In the genomic region with DNA sequence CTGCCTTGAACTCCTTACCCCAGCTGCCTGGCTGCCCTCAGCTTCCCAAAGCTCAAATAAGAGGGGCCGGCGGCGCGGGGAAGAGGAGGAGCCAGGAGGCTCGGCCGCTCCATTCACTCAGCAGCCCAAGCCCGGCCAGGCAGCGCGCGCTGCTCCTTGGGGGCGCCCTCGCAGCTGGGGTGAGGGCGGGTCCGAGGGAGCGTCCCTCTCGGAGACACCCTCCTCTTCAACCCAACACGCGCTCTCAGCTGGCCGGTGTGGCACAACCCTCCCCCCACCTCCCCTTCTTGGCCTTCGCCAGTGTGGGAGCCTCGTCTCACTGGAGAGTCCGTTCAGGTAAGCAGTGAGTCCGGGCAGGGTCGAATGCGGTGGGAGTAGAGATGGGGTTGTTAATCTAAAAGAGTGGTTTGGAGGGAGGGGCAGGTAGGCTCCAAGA, we compare ENCODE assay signal across 9 cellular contexts. TPM values are rescaled to one million over a fixed set of nuclear protein-coding genes. Genes with fewer than 3 reads are reported as not detected.
DNase-seq lines count a peak whose midpoint lies in the region; ATAC-seq, FAIRE-seq and TF ChIP-seq lines count a peak whose summit lies in the region.
"Had no signal": no experiment of that assay in that cellular context is flagged by ENCODE, and none has a peak within 500 bp of the region (broad histone marks: within the 10 kb centered on the region; RNA-seq: fewer than 3 reads in every experiment).

Gene WT1, minus strand, starts transcription at position 29 of the 436 bp plus-strand sequence.

- intact Hi-C loops in right lobe of liver (cut with DNase I) = no loop called here

- DNase-seq in AML-193 (lab: John Stamatoyannopoulos, UW) = peak; percentile 33 to 34
- no peak for DNase-seq in astrocyte (ENCODE audit: low read depth)
- DNase-seq in right lobe of liver = no peak
- no peak for DNase-seq in GM12891 (ENCODE audit: insufficient read length, low spot score)
- no peak for DNase-seq in NCI-H1092 (lab: John Stamatoyannopoulos, UW)

- H2AFZ ChIP-seq in astrocyte (ENCODE audit: low read depth, low read length) = no peak within 1 kb of the TSS

- H3K4me2 ChIP-seq in astrocyte (ENCODE audit: low read length) = peak within 1 kb of the TSS; percentile 41

- peaks cover 6% of the 10 kb centered on the region for H4K20me1 ChIP-seq in astrocyte (ENCODE audit: insufficient read depth, low read length)

- TF ChIP-seq CTCF in astrocyte (IDR thresholded peaks at IDR 0.05; ENCODE audit: insufficient read depth, low read depth, low read length) = no peak
- TF ChIP-seq CTCF in right lobe of liver (IDR thresholded peaks at IDR 0.05) = no peak

- no peaks in the 10 kb centered on the region for H3K36me3 ChIP-seq in HUES6 (ENCODE audit: control insufficient read depth, insufficient read depth, low read length)
- no peaks in the 10 kb centered on the region for H3K36me3 ChIP-seq in astrocyte (ENCODE audit: insufficient read depth, low read length)
- H3K36me3 ChIP-seq in right lobe of liver = no peaks in the 10 kb centered on the region

- H3K27me3 ChIP-seq in HUES6 (ENCODE audit: control insufficient read depth, insufficient read depth, low read length) = peaks cover 100% of the 10 kb centered on the region
- H3K27me3 ChIP-seq in astrocyte (ENCODE audit: insufficient read depth, low read length) = peaks cover 91% of the 10 kb centered on the region
- peaks cover 14 to 68% of the 10 kb centered on the region in 2 donors for H3K27me3 ChIP-seq in right lobe of liver

- no peak within 1 kb of the TSS for H3K27ac ChIP-seq in HUES6 (ENCODE audit: low read depth, low read length)
- no peak within 1 kb of the TSS for H3K27ac ChIP-seq in astrocyte (ENCODE audit: low read depth, low read length)
- no peak within 1 kb of the TSS for H3K27ac ChIP-seq in right lobe of liver
- H3K27ac ChIP-seq: epithelial cell of prostate had no signal

- H3K4me1 ChIP-seq in HUES6 (ENCODE audit: control insufficient read depth, insufficient read depth, low read length) (peaks cover 53% of the 10 kb centered on the region), astrocyte (ENCODE audit: insufficient read depth, low read length) (no peaks in the 10 kb centered on the region), right lobe of liver (peaks cover 0 to 29% (median 2%) of the 10 kb centered on the region in 4 donors)

- no peak within 1 kb of the TSS for H3K9ac ChIP-seq in HUES6 (ENCODE audit: low read length)
- no peak within 1 kb of the TSS for H3K9ac ChIP-seq in astrocyte (ENCODE audit: low read length)

- WGBS in right lobe of liver (ENCODE audit: insufficient coverage, low coverage, low lambda C conversion rate, missing lambda C conversion rate) = 4% methylated on average over 7 of the region's 25 CpGs

- H3K9me3 Mint-ChIP-seq in astrocyte (ENCODE audit: unreplicated experiment) = peaks cover 43% of the 10 kb centered on the region

- peak within 1 kb of the TSS; percentile 88 for H3K27ac Mint-ChIP-seq in astrocyte (ENCODE audit: unreplicated experiment)

- no peak for FAIRE-seq in astrocyte (lab: Jason Lieb, UNC)
- no peak for FAIRE-seq in GM12891 (lab: Jason Lieb, UNC)

- H3K9me3 ChIP-seq in HUES6 (ENCODE audit: control insufficient read depth, insufficient read depth, low read depth, low read length) (no peaks in the 10 kb centered on the region), astrocyte (ENCODE audit: insufficient read depth, low read depth, low read length) (peaks cover 3% of the 10 kb centered on the region), right lobe of liver (no peaks in the 10 kb centered on the region)

- ATAC-seq in right lobe of liver (peak in 3 of 4 donors; percentile 8 to 16 (median 9)), GM18861 (IDR thresholded peaks at IDR 0.05; ENCODE audit: unreplicated experiment) (no peak), GM18858 (IDR thresholded peaks at IDR 0.05; ENCODE audit: unreplicated experiment) (no peak)

- peaks cover 6% of the 10 kb centered on the region for H3K36me3 Mint-ChIP-seq in astrocyte (ENCODE audit: low read depth, unreplicated experiment)

- H3K79me2 ChIP-seq in astrocyte (ENCODE audit: insufficient read depth, low read length) = no peaks in the 10 kb centered on the region

- peaks cover 2% of the 10 kb centered on the region for H3K4me1 Mint-ChIP-seq in astrocyte (ENCODE audit: low read depth, unreplicated experiment)

- no peak within 1 kb of the TSS for H3K4me3 Mint-ChIP-seq in astrocyte (ENCODE audit: unreplicated experiment)

- H3K27me3 Mint-ChIP-seq in astrocyte (ENCODE audit: low read depth, unreplicated experiment) = peaks cover 77% of the 10 kb centered on the region

- H3K4me3 ChIP-seq in HUES6 (ENCODE audit: low read depth, low read length) (peak within 1 kb of the TSS; percentile 59), astrocyte (ENCODE audit: insufficient read depth, low read depth, low read length) (no peak within 1 kb of the TSS), right lobe of liver (peak within 1 kb of the TSS in 1 of 3 donors; percentile 36)

- TF ChIP-seq POLR2A in right lobe of liver (IDR thresholded peaks at IDR 0.05) (no peak), GM12891 (IDR thresholded peaks at IDR 0.05; ENCODE audit: low read depth, low read length) (no peak)

TF ChIP-seq in GM12891, 5 proteins besides CTCF, POLR2A, EP300 and RAD21:
- TF ChIP-seq POU2F2 (IDR thresholded peaks at IDR 0.05; ENCODE audit: low read depth, low read length) = no peak
- no peak for TF ChIP-seq POLR2AphosphoS5 (IDR thresholded peaks at IDR 0.05; ENCODE audit: low read depth, low read length)
- TF ChIP-seq TAF1 (IDR thresholded peaks at IDR 0.05; ENCODE audit: low read depth, low read length) = no peak
- TF ChIP-seq PAX5 (IDR thresholded peaks at IDR 0.05; ENCODE audit: insufficient read depth, low read length, severe bottlenecking) = no peak
- no peak for TF ChIP-seq SPI1 (IDR thresholded peaks at IDR 0.05; ENCODE audit: low read depth, low read length)

RNA-seq across cellular contexts. Expression of gene WT1, which starts in this region (rescaled TPM):
- total RNA-seq in astrocyte = 0.45 and 1.4 TPM in 2 replicates
- total RNA-seq in right lobe of liver = under 1 TPM in 3 of 6 experiments, not detected in 3; 0.07 to 0.99 (median 0.51) TPM
- polyA plus RNA-seq in GM12891 (2012; ENCODE audit: low read depth, missing spikeins) = 0.30 TPM

Comparison
In these comparisons a context has a peak if more than half of its experiments do, and no peak if none do; other contexts are left out.
1. Peak in ATAC-seq in right lobe of liver; RNA of the gene not detected or under 1 TPM.
2. DNase-seq: peak in AML-193 (2 of 2); none in astrocyte (single experiment), right lobe of liver (0 of 3), GM12891 (single experiment) and NCI-H1092 (single experiment).